Comparison of ENCODE assay signal across 8 cellular contexts in genomic region chr4:83455300-83456183, GRCh38. TPM values are rescaled to one million over a fixed set of nuclear protein-coding genes. Genes with fewer than 3 reads are reported as not detected.
DNase-seq lines count a peak whose midpoint lies in the region; ATAC-seq and TF ChIP-seq lines count a peak whose summit lies in the region.

A gene with protein sequence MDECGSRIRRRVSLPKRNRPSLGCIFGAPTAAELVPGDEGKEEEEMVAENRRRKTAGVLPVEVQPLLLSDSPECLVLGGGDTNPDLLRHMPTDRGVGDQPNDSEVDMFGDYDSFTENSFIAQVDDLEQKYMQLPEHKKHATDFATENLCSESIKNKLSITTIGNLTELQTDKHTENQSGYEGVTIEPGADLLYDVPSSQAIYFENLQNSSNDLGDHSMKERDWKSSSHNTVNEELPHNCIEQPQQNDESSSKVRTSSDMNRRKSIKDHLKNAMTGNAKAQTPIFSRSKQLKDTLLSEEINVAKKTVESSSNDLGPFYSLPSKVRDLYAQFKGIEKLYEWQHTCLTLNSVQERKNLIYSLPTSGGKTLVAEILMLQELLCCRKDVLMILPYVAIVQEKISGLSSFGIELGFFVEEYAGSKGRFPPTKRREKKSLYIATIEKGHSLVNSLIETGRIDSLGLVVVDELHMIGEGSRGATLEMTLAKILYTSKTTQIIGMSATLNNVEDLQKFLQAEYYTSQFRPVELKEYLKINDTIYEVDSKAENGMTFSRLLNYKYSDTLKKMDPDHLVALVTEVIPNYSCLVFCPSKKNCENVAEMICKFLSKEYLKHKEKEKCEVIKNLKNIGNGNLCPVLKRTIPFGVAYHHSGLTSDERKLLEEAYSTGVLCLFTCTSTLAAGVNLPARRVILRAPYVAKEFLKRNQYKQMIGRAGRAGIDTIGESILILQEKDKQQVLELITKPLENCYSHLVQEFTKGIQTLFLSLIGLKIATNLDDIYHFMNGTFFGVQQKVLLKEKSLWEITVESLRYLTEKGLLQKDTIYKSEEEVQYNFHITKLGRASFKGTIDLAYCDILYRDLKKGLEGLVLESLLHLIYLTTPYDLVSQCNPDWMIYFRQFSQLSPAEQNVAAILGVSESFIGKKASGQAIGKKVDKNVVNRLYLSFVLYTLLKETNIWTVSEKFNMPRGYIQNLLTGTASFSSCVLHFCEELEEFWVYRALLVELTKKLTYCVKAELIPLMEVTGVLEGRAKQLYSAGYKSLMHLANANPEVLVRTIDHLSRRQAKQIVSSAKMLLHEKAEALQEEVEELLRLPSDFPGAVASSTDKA (minus strand): TSS chr4:83455823. CDS start chr4:83455693, 130 bp downstream.
Gene MRPS18C, plus strand, starts transcription at chr4:83456058. Its CDS starts 20 bp downstream, at chr4:83456078.

- peak within 1 kb of the TSS; percentile 94 for H3K4me3 ChIP-seq in ectodermal cell (ENCODE audit: insufficient read depth, low read depth, low read length)
- H3K4me3 ChIP-seq in lower lobe of right lung, result peak within 1 kb of the TSS; percentile 65

- peak within 1 kb of the TSS; percentile 83 for H3K27ac ChIP-seq in ectodermal cell (ENCODE audit: insufficient read depth, low read depth, low read length, poor library complexity, severe bottlenecking)
- H3K27ac ChIP-seq in lower lobe of right lung, result peak within 1 kb of the TSS; percentile 95

- peak; percentile 34 for TF ChIP-seq CTCF in lower lobe of right lung (IDR thresholded peaks at IDR 0.05)

- H3K27me3 ChIP-seq in ectodermal cell (ENCODE audit: control insufficient read depth, insufficient read depth, low read length, poor library complexity, severe bottlenecking), result no peaks in the 10 kb centered on the region
- no peaks in the 10 kb centered on the region for H3K27me3 ChIP-seq in lower lobe of right lung (ENCODE audit: low read depth)

- no peaks in the 10 kb centered on the region for H3K9me3 ChIP-seq in ectodermal cell (ENCODE audit: control insufficient read depth, low read length)
- H3K9me3 ChIP-seq in lower lobe of right lung, result no peaks in the 10 kb centered on the region

- 0% methylated on average over 57 of the region's 57 CpGs for WGBS in ectodermal cell, 2 experiments

- DNase-seq in COLO829 (ENCODE audit: low spot score), result peak; percentile 100
- peak; percentile 93 for DNase-seq in HS-5 (ENCODE audit: low read depth)
- DNase-seq in NK-92 (lab: John Stamatoyannopoulos, UW; ENCODE audit: unreplicated experiment), result peak; percentile 93
- peak; percentile 87 to 93 for DNase-seq in activated CD8-positive, alpha-beta memory T cell treated with anti-CD3 and anti-CD28 coated beads for 1 hour (ENCODE audit: extremely low read depth in 1 of 2, low read depth in 1 of 2)
- peak; percentile 97 for DNase-seq in lower lobe of right lung
- DNase-seq in stimulated activated CD4-positive, alpha-beta T cell treated with anti-CD3 and anti-CD28 coated beads, TNF-alpha, amount 100 ng/mL, for 24 hours (ENCODE audit: low read depth in 3 of 3), result peak; percentile 85 to 92 (median 90)

- intact Hi-C loops in lower lobe of right lung (cut with DNase I), result no loop called here

- H3K36me3 ChIP-seq in ectodermal cell (ENCODE audit: control insufficient read depth, insufficient read depth, low read length) (peaks cover 7% of the 10 kb centered on the region), lower lobe of right lung (peaks cover 47% of the 10 kb centered on the region)

- no peaks in the 10 kb centered on the region for H3K4me1 ChIP-seq in ectodermal cell (ENCODE audit: control insufficient read depth, insufficient read depth, low read length)
- H3K4me1 ChIP-seq in lower lobe of right lung, result peaks cover 32% of the 10 kb centered on the region

- ATAC-seq in GM19468 (IDR thresholded peaks at IDR 0.05; ENCODE audit: extremely low read depth, unreplicated experiment) (peak; percentile 99), lower lobe of right lung (peak; percentile 97 to 99)

RNA-seq across cellular contexts. Expression of the first gene that starts in this region (rescaled TPM):
- polyA plus RNA-seq in ectodermal cell (2013, experiment 1 of 4), result 13.0 TPM
- polyA plus RNA-seq in ectodermal cell (2013, experiment 2 of 4), result 14.1 TPM
- polyA plus RNA-seq in ectodermal cell (2013, experiment 3 of 4), result 9.9 TPM
- polyA plus RNA-seq in ectodermal cell (2013, experiment 4 of 4), result 10.8 TPM
- total RNA-seq in lower lobe of right lung, result 18.8 TPM

RNA-seq across cellular contexts. Expression of gene MRPS18C, which starts in this region (rescaled TPM):
- 55.4 TPM for polyA plus RNA-seq in ectodermal cell (2013, experiment 1 of 4)
- polyA plus RNA-seq in ectodermal cell (2013, experiment 2 of 4), result 55.2 TPM
- 55.9 TPM for polyA plus RNA-seq in ectodermal cell (2013, experiment 3 of 4)
- 70.6 TPM for polyA plus RNA-seq in ectodermal cell (2013, experiment 4 of 4)
- 40.8 TPM for total RNA-seq in lower lobe of right lung

Comparison
In these comparisons a context has a peak if more than half of its experiments do, and no peak if none do; other contexts are left out.
1. Peak in every context shown above with its lines: DNase-seq, ATAC-seq, H3K4me3 ChIP-seq and H3K27ac ChIP-seq.